In genomic region chr7:12761691-12762090, GRCh38 we compare ENCODE assay signal across 25 cellular contexts.
A peak's percentile ranks its signal among the peaks of the same experiment; 100 is the strongest.
DNase-seq lines count a peak whose midpoint lies in the region; ATAC-seq, FAIRE-seq and TF ChIP-seq lines count a peak whose summit lies in the region.
"Had no signal": no experiment of that assay in that cellular context is flagged by ENCODE, and none has a peak within 500 bp of the region (broad histone marks: within the 10 kb centered on the region; RNA-seq: fewer than 3 reads in every experiment).

No MANE protein-coding gene starts in this region.

- no peak overlapping the region for H3K9ac ChIP-seq in endothelial cell of umbilical vein (replicated peaks; ENCODE audit: extremely low read depth, insufficient read depth, low read length)
- H3K9ac ChIP-seq: BLaER1 had no signal

- intact Hi-C loops in endothelial cell of umbilical vein (cut with micrococcal nuclease): no loop called here
- intact Hi-C loops in left ventricle myocardium superior (cut with micrococcal nuclease): no loop called here

- H3K4me2 ChIP-seq in endothelial cell of umbilical vein (ENCODE audit: insufficient read depth, low read length): no peak overlapping the region
- H3K4me2 ChIP-seq: BLaER1 had no signal

- POLR2A ChIA-PET in endothelial cell of umbilical vein (lab: Charles Lee): interaction anchor here (0.9 to 1.6 kb wide), 2 partner anchors 10 to 74 kb away, joined by 3 to 4 read pairs; partner anchors contain the start of gene ARL4A

- H3K36me3 ChIP-seq in endothelial cell of umbilical vein (ENCODE audit: control insufficient read depth in 2 of 2, extremely low read depth in 1 of 2, insufficient read depth in 2 of 2, low read length in 2 of 2): no peaks in the 10 kb centered on the region
- H3K36me3 ChIP-seq: BE2C, BLaER1 had no signal

- H3K4me3 Mint-ChIP-seq in osteocyte (ENCODE audit: unreplicated experiment): no peak overlapping the region
- H3K4me3 Mint-ChIP-seq: CD14-positive monocyte; CD4-positive, alpha-beta memory T cell; CD4-positive, CD25-positive, alpha-beta regulatory T cell; CD8-positive, alpha-beta memory T cell had no signal

- peaks cover 6% of the 10 kb centered on the region for H3K4me1 ChIP-seq in endothelial cell of umbilical vein (ENCODE audit: control insufficient read depth, extremely low read depth, insufficient read depth, low read length)
- H3K4me1 ChIP-seq: BE2C, BLaER1 had no signal

- H3K79me2 ChIP-seq in endothelial cell of umbilical vein (ENCODE audit: control insufficient read depth, insufficient read depth, low read length): no peaks in the 10 kb centered on the region

- no peak for TF ChIP-seq CTCF in endothelial cell of umbilical vein (IDR thresholded peaks at IDR 0.05; ENCODE audit: extremely low read depth in 1 of 2, insufficient read depth in 1 of 2, low read depth in 1 of 2, low read length in 2 of 2)
- no peak for TF ChIP-seq CTCF in osteocyte (IDR thresholded peaks at IDR 0.05)

- peaks cover 36% of the 10 kb centered on the region for H3K4me1 Mint-ChIP-seq in osteocyte (ENCODE audit: unreplicated experiment)
- H3K4me1 Mint-ChIP-seq: CD14-positive monocyte; CD4-positive, alpha-beta memory T cell; CD4-positive, CD25-positive, alpha-beta regulatory T cell; CD8-positive, alpha-beta memory T cell had no signal

- no peak overlapping the region for H3K27ac ChIP-seq in endothelial cell of umbilical vein (ENCODE audit: insufficient read depth, low read depth, low read length)
- H3K27ac ChIP-seq: BLaER1 had no signal

- H4K20me1 ChIP-seq in endothelial cell of umbilical vein (replicated peaks; ENCODE audit: control insufficient read depth, extremely low read depth, insufficient read depth, low read length): no peaks in the 10 kb centered on the region
- H4K20me1 ChIP-seq: BLaER1 had no signal

- FAIRE-seq in endothelial cell of umbilical vein (lab: Jason Lieb, UNC): no peak
- FAIRE-seq: A204.1, G401.6, GM12891, GM19239 had no signal

- CTCF ChIA-PET in endothelial cell of umbilical vein (lab: Charles Lee): interaction anchor here (0.7 to 2.1 kb wide), 4 partner anchors 9 to 354 kb away, joined by 3 to 11 read pairs (median 6); partner anchors contain the start of gene ARL4A

- no peaks in the 10 kb centered on the region for H3K27me3 Mint-ChIP-seq in osteocyte (ENCODE audit: unreplicated experiment)
- H3K27me3 Mint-ChIP-seq: CD4-positive, CD25-positive, alpha-beta regulatory T cell had no signal

- ATAC-seq in left ventricle myocardium superior (no peak), GM21576 (IDR thresholded peaks at IDR 0.05; ENCODE audit: unreplicated experiment) (no peak)

- H2AFZ ChIP-seq in endothelial cell of umbilical vein (ENCODE audit: low read depth, low read length): no peak overlapping the region

- no peak for TF ChIP-seq POLR2A in endothelial cell of umbilical vein (IDR thresholded peaks at IDR 0.05; ENCODE audit: low read depth, low read length)

- peak; percentile 94 for DNase-seq in endothelial cell of umbilical vein (ENCODE audit: low read depth, low spot score)
- DNase-seq in lung microvascular endothelial cell (ENCODE audit: low read depth in 2 of 2): peak; percentile 36 to 43
- DNase-seq in osteocyte (ENCODE audit: extremely low spot score, unreplicated experiment): no peak
- DNase-seq in activated T-cell treated with anti-CD3 and anti-CD28 coated beads, Interleukin-2, amount 50 U/mL, for 48 hours: no peak
- no peak for DNase-seq in left ventricle myocardium superior
- no peak for DNase-seq in stimulated activated CD4-positive, alpha-beta T cell treated with anti-CD3 and anti-CD28 coated beads, Interleukin-4, amount 100 ng/mL, for 1 hour
- DNase-seq: 8988T; ACHN; BE2C; C1 segment of cervical spinal cord; CD4-positive, alpha-beta memory T cell; CD4-positive, CD25-positive, alpha-beta regulatory T cell; CD8-positive, alpha-beta memory T cell; COR-L47; DMS 273 treated with DMSO at 0.1 percent for 48 hours; DMS153; DMS79 treated with DMSO at 0.1 percent for 48 hours; GF-D8 had no signal

- dilution Hi-C loops in endothelial cell of umbilical vein (cut with MboI; ENCODE audit: extremely low pct_ligation_motif_present, low sequenced_read_pairs): no loop called here

- H3K36me3 Mint-ChIP-seq in osteocyte (ENCODE audit: unreplicated experiment): peaks cover 4% of the 10 kb centered on the region
- H3K36me3 Mint-ChIP-seq: CD14-positive monocyte had no signal

- H3K9me3 ChIP-seq in endothelial cell of umbilical vein (replicated peaks; ENCODE audit: control insufficient read depth, insufficient read depth, low read length): no peaks in the 10 kb centered on the region
- H3K9me3 ChIP-seq: BE2C had no signal

- H3K27ac Mint-ChIP-seq in osteocyte (ENCODE audit: unreplicated experiment): peak overlapping the region; percentile 82
- H3K27ac Mint-ChIP-seq: CD4-positive, alpha-beta memory T cell; CD4-positive, CD25-positive, alpha-beta regulatory T cell; CD8-positive, alpha-beta memory T cell had no signal

- no peak overlapping the region for H3K4me3 ChIP-seq in endothelial cell of umbilical vein (replicated peaks in 1 of 3; ENCODE audit: insufficient read depth in 1 of 3, low read depth in 1 of 3, low read length in 3 of 3)
- H3K4me3 ChIP-seq: BLaER1 had no signal

- H3K27me3 ChIP-seq in endothelial cell of umbilical vein (ENCODE audit: control insufficient read depth in 2 of 2, insufficient read depth in 2 of 2, low read length in 2 of 2): no peaks in the 10 kb centered on the region
- H3K27me3 ChIP-seq: BLaER1 had no signal

- BruUV-seq in endothelial cell of umbilical vein (replicated peaks; lab: Mats Ljungman, UMichigan): no TSS peak

- no peaks in the 10 kb centered on the region for H3K9me1 ChIP-seq in endothelial cell of umbilical vein (replicated peaks; ENCODE audit: control insufficient read depth, extremely low read depth, insufficient read depth, low read length)

- no peaks in the 10 kb centered on the region for H3K9me3 Mint-ChIP-seq in osteocyte (ENCODE audit: unreplicated experiment)

TF ChIP-seq in endothelial cell of umbilical vein, 7 proteins besides CTCF, POLR2A, EP300 and RAD21:
- TF ChIP-seq JUN (IDR thresholded peaks at IDR 0.05; ENCODE audit: borderline replicate concordance, insufficient read depth, insufficient read length, low read depth): no peak
- TF ChIP-seq FOS (IDR thresholded peaks at IDR 0.05; ENCODE audit: borderline replicate concordance, insufficient read depth, low read length): no peak
- no peak for TF ChIP-seq POLR2AphosphoS5 (IDR thresholded peaks at IDR 0.05; ENCODE audit: insufficient read depth, low read depth, low read length)
- TF ChIP-seq, protein P1, sequence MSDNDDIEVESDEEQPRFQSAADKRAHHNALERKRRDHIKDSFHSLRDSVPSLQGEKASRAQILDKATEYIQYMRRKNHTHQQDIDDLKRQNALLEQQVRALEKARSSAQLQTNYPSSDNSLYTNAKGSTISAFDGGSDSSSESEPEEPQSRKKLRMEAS (IDR thresholded peaks at IDR 0.05; ENCODE audit: insufficient read depth, insufficient read length): no peak
- no peak for TF ChIP-seq GATA2 (IDR thresholded peaks at IDR 0.05; ENCODE audit: insufficient read depth, insufficient read length, low read depth, low read length)
- TF ChIP-seq MYC (IDR thresholded peaks at IDR 0.05; ENCODE audit: low read depth, low read length): no peak
- TF ChIP-seq EZH2 (IDR thresholded peaks at IDR 0.05; ENCODE audit: borderline replicate concordance, low read depth, low read length, severe bottlenecking): no peak

Comparison
In these comparisons a context has a peak if more than half of its experiments do, and no peak if none do; other contexts are left out.
1. DNase-seq: peak in endothelial cell of umbilical vein (single experiment) and lung microvascular endothelial cell (2 of 2); none in osteocyte (single experiment), activated T-cell treated with anti-CD3 and anti-CD28 coated beads, Interleukin-2, amount 50 U/mL, for 48 hours (0 of 2), left ventricle myocardium superior (single experiment) and stimulated activated CD4-positive, alpha-beta T cell treated with anti-CD3 and anti-CD28 coated beads, Interleukin-4, amount 100 ng/mL, for 1 hour (single experiment).